In genomic region chr17:27657620-27658019, GRCh38 we compare ENCODE assay signal across 18 cellular contexts. TPM values are rescaled to one million over a fixed set of nuclear protein-coding genes. Genes with fewer than 3 reads are reported as not detected.
A peak's percentile ranks its signal among the peaks of the same experiment; 100 is the strongest.
DNase-seq lines count a peak whose midpoint lies in the region; TF ChIP-seq lines count a peak whose summit lies in the region.
"Had no signal": no experiment of that assay in that cellular context is flagged by ENCODE, and none has a peak within 500 bp of the region (broad histone marks: within the 10 kb centered on the region; RNA-seq: fewer than 3 reads in every experiment).

No MANE protein-coding gene starts in this region.

- no peak overlapping the region for H3K27ac Mint-ChIP-seq in activated CD4-positive, alpha-beta T cell treated with anti-CD3 and anti-CD28 coated beads, Interleukin-2, amount 10 ng/mL, durations not matched to agents 24 days and 14 days
- H3K27ac Mint-ChIP-seq in endodermal cell (no peak overlapping the region), neural progenitor cell (no peak overlapping the region)
- H3K27ac Mint-ChIP-seq: stimulated activated memory B cell treated with anti-CD40 and anti-IgM and Interleukin-4, amounts not matched to agents 10 μg/mL and 1 μg/mL and 100 μg/mL, for 72 hours had no signal

- H3K27ac ChIP-seq in endodermal cell (ENCODE audit: low read depth, low read length), result no peak overlapping the region
- H3K27ac ChIP-seq in neural progenitor cell, result no peak overlapping the region
- no peak overlapping the region for H3K27ac ChIP-seq in stomach
- H3K27ac ChIP-seq: esophagus muscularis mucosa, prostate gland, SK-N-MC had no signal

- H3K9me3 ChIP-seq in endodermal cell (ENCODE audit: control insufficient read depth, low read length) (no peaks in the 10 kb centered on the region), neural progenitor cell (ENCODE audit: low read depth) (no peaks in the 10 kb centered on the region), stomach (no peaks in the 10 kb centered on the region)
- H3K9me3 ChIP-seq: esophagus muscularis mucosa, prostate gland had no signal

- no peak for TF ChIP-seq EP300 in stomach (IDR thresholded peaks at IDR 0.05)

- no peaks in the 10 kb centered on the region for H3K36me3 ChIP-seq in endodermal cell (ENCODE audit: control insufficient read depth, insufficient read depth, low read length)
- no peaks in the 10 kb centered on the region for H3K36me3 ChIP-seq in neural progenitor cell
- H3K36me3 ChIP-seq in stomach, result no peaks in the 10 kb centered on the region
- H3K36me3 ChIP-seq: esophagus muscularis mucosa, prostate gland had no signal

- no peak overlapping the region for H3K9ac ChIP-seq in endodermal cell (ENCODE audit: extremely low read depth, low read length, poor library complexity, severe bottlenecking)
- H3K9ac ChIP-seq in neural progenitor cell, result no peak overlapping the region

- no peak overlapping the region for H3K4me2 ChIP-seq in neural progenitor cell

- intact Hi-C loops in activated CD4-positive, alpha-beta T cell treated with anti-CD3 and anti-CD28 coated beads, Interleukin-2, amount 10 ng/mL, durations not matched to agents 24 days and 14 days (cut with micrococcal nuclease), result no loop called here
- intact Hi-C loops in stomach (cut with DNase I; ENCODE audit: low total_unique reads), result no loop called here

- H3K36me3 Mint-ChIP-seq in activated CD4-positive, alpha-beta T cell treated with anti-CD3 and anti-CD28 coated beads, Interleukin-2, amount 10 ng/mL, durations not matched to agents 24 days and 14 days (ENCODE audit: low read depth), result no peaks in the 10 kb centered on the region
- no peaks in the 10 kb centered on the region for H3K36me3 Mint-ChIP-seq in endodermal cell (ENCODE audit: low read depth)
- no peaks in the 10 kb centered on the region for H3K36me3 Mint-ChIP-seq in neural progenitor cell
- H3K36me3 Mint-ChIP-seq: stimulated activated memory B cell treated with anti-CD40 and anti-IgM and Interleukin-4, amounts not matched to agents 10 μg/mL and 1 μg/mL and 100 μg/mL, for 72 hours had no signal

- H3K4me3 ChIP-seq in endodermal cell (ENCODE audit: low read length) (no peak overlapping the region), neural progenitor cell (no peak overlapping the region), stomach (no peak overlapping the region)
- H3K4me3 ChIP-seq: esophagus muscularis mucosa, prostate gland, SK-N-MC had no signal

- no peak for TF ChIP-seq POLR2A in stomach (IDR thresholded peaks at IDR 0.05)

- no peaks in the 10 kb centered on the region for H4K20me1 ChIP-seq in neural progenitor cell (ENCODE audit: low read depth)

- TF ChIP-seq CTCF in endodermal cell (conservative IDR thresholded peaks at IDR 0.05), result no peak
- TF ChIP-seq CTCF in neural progenitor cell (IDR thresholded peaks at IDR 0.05), result no peak
- TF ChIP-seq CTCF in stomach (IDR thresholded peaks at IDR 0.05), result no peak

- peak; percentile 73 for DNase-seq in activated CD4-positive, alpha-beta T cell treated with anti-CD3 and anti-CD28 coated beads, Interleukin-2, amount 10 ng/mL, durations not matched to agents 24 days and 14 days
- DNase-seq in activated CD4-positive, alpha-beta T cell treated with anti-CD3 and anti-CD28 coated beads for 4 hours, result no peak
- peak; percentile 90 for DNase-seq in endodermal cell
- peak; percentile 51 for DNase-seq in neural progenitor cell (ENCODE audit: low spot score)
- DNase-seq in NCI-H510A (lab: John Stamatoyannopoulos, UW), result no peak
- DNase-seq in hepatic stellate cell (ENCODE audit: low spot score), result no peak
- DNase-seq in stomach, result no peak
- DNase-seq: activated CD4-positive, CD25-positive, alpha-beta regulatory T cell treated with anti-CD3 and anti-CD28 coated beads, Interleukin-2, amount 50 U/mL, for 72 hours; activated effector memory CD4-positive, alpha-beta T cell treated with anti-CD3 and anti-CD28 coated beads, Interleukin-2, amount 50 U/mL, for 16 hours; central memory CD4-positive, alpha-beta T cell; NCI-H146; NCI-H774; stimulated activated CD4-positive, alpha-beta T cell treated with anti-CD3 and anti-CD28 coated beads, Interleukin-4, amount 100 ng/mL, for 1 hour had no signal

- H3K27me3 Mint-ChIP-seq in activated CD4-positive, alpha-beta T cell treated with anti-CD3 and anti-CD28 coated beads, Interleukin-2, amount 10 ng/mL, durations not matched to agents 24 days and 14 days, result no peaks in the 10 kb centered on the region
- H3K27me3 Mint-ChIP-seq in endodermal cell (ENCODE audit: insufficient read depth) (no peaks in the 10 kb centered on the region), neural progenitor cell (ENCODE audit: insufficient read depth, low read depth) (peaks cover 2% of the 10 kb centered on the region)

- no peaks in the 10 kb centered on the region for H3K79me2 ChIP-seq in neural progenitor cell (ENCODE audit: low read depth)

- no peaks in the 10 kb centered on the region for H3K9me3 Mint-ChIP-seq in activated CD4-positive, alpha-beta T cell treated with anti-CD3 and anti-CD28 coated beads, Interleukin-2, amount 10 ng/mL, durations not matched to agents 24 days and 14 days
- H3K9me3 Mint-ChIP-seq in endodermal cell (no peaks in the 10 kb centered on the region), neural progenitor cell (no peaks in the 10 kb centered on the region)
- H3K9me3 Mint-ChIP-seq: stimulated activated memory B cell treated with anti-CD40 and anti-IgM and Interleukin-4, amounts not matched to agents 10 μg/mL and 1 μg/mL and 100 μg/mL, for 72 hours had no signal

- H3K27me3 ChIP-seq in endodermal cell (ENCODE audit: control insufficient read depth, insufficient read depth, low read length, poor library complexity, severe bottlenecking) (no peaks in the 10 kb centered on the region), neural progenitor cell (no peaks in the 10 kb centered on the region), stomach (peaks cover 0 to 6% (median 0%) of the 10 kb centered on the region in 3 donors)

- no peaks in the 10 kb centered on the region for H3K4me1 ChIP-seq in endodermal cell (ENCODE audit: control insufficient read depth, insufficient read depth, low read length)
- no peaks in the 10 kb centered on the region for H3K4me1 ChIP-seq in neural progenitor cell
- peaks cover 0 to 5% (median 0%) of the 10 kb centered on the region in 4 donors for H3K4me1 ChIP-seq in stomach
- H3K4me1 ChIP-seq: prostate gland had no signal

- peaks cover 5% of the 10 kb centered on the region for H3K4me1 Mint-ChIP-seq in activated CD4-positive, alpha-beta T cell treated with anti-CD3 and anti-CD28 coated beads, Interleukin-2, amount 10 ng/mL, durations not matched to agents 24 days and 14 days
- peaks cover 1% of the 10 kb centered on the region for H3K4me1 Mint-ChIP-seq in endodermal cell
- no peaks in the 10 kb centered on the region for H3K4me1 Mint-ChIP-seq in neural progenitor cell

- H2AFZ ChIP-seq in neural progenitor cell (replicated peaks), result no peak overlapping the region

- no peaks in the 10 kb centered on the region for H3F3A ChIP-seq in neural progenitor cell (ENCODE audit: low read depth)

- no peak overlapping the region for H3K4me3 Mint-ChIP-seq in activated CD4-positive, alpha-beta T cell treated with anti-CD3 and anti-CD28 coated beads, Interleukin-2, amount 10 ng/mL, durations not matched to agents 24 days and 14 days
- H3K4me3 Mint-ChIP-seq in endodermal cell (no peak overlapping the region), neural progenitor cell (no peak overlapping the region)
- H3K4me3 Mint-ChIP-seq: stimulated activated memory B cell treated with anti-CD40 and anti-IgM and Interleukin-4, amounts not matched to agents 10 μg/mL and 1 μg/mL and 100 μg/mL, for 72 hours had no signal

- WGBS in endodermal cell (ENCODE audit: insufficient coverage in 1 of 2, insufficient read length in 1 of 2), 2 experiments, result 56 to 63% methylated on average over 4 to 5 of the region's 5 CpGs
- 47 to 55% (median 53%) methylated on average over 5 of the region's 5 CpGs for WGBS in stomach, 5 donors

TF ChIP-seq in PFSK-1, 5 proteins besides CTCF, POLR2A, EP300 and RAD21:
- TF ChIP-seq FOXP2 (optimal IDR thresholded peaks at IDR 0.05; ENCODE audit: borderline replicate concordance, extremely low read depth, extremely low read length, insufficient read depth) (no peak), SIN3A (IDR thresholded peaks at IDR 0.05; ENCODE audit: borderline replicate concordance, insufficient read depth, low read length) (peak; percentile 32; the same call in 1 of the 2 replicates), REST (IDR thresholded peaks at IDR 0.05; ENCODE audit: insufficient read depth in 1 of 2, low read depth in 2 of 2, low read length in 2 of 2) (peak; percentile 81 to 95)
TF ChIP-seq in PFSK-1: peak in this region for 2.

RNA-seq across cellular contexts. Expression of gene LGALS9, which starts 26.6 kb away (rescaled TPM):
- total RNA-seq in activated CD4-positive, alpha-beta T cell treated with anti-CD3 and anti-CD28 coated beads, Interleukin-2, amount 10 ng/mL, durations not matched to agents 24 days and 14 days, result 46.4 and 51.6 TPM in 2 replicates
- 7.9 TPM for polyA plus RNA-seq in PFSK-1 (2012; ENCODE audit: insufficient read length, low read depth)
- total RNA-seq in endodermal cell (1 to 10 TPM; 1.6 to 2.9 TPM), neural progenitor cell (ENCODE audit: low replicate concordance) (0.37 and 0.54 TPM in 2 replicates), stomach (100 to 1,000 TPM in 1 of 5 donors, 10 to 100 TPM in 4; 59.8 to 123 (median 96.7) TPM)
- polyA plus RNA-seq in endodermal cell (2013, experiment 1 of 2), result 2.1 TPM
- polyA plus RNA-seq in endodermal cell (2013, experiment 2 of 2), result 2.1 TPM
- polyA plus RNA-seq in stomach, result 100 to 1,000 TPM in 2 of 3 donors, 10 to 100 TPM in 1; 54.0 to 341 (median 120) TPM

Comparison
In these comparisons a context has a peak if more than half of its experiments do, and no peak if none do; other contexts are left out.
1. DNase-seq: peak in activated CD4-positive, alpha-beta T cell treated with anti-CD3 and anti-CD28 coated beads, Interleukin-2, amount 10 ng/mL, durations not matched to agents 24 days and 14 days (single experiment), endodermal cell (single experiment) and neural progenitor cell (single experiment); none in activated CD4-positive, alpha-beta T cell treated with anti-CD3 and anti-CD28 coated beads for 4 hours (0 of 2), NCI-H510A (single experiment), hepatic stellate cell (single experiment) and stomach (single experiment).
2. RNA of gene LGALS9, which starts 26.6 kb away (total RNA-seq): 59.8 to 123 TPM in stomach and 46.4 to 51.6 TPM in activated CD4-positive, alpha-beta T cell treated with anti-CD3 and anti-CD28 coated beads, Interleukin-2, amount 10 ng/mL, durations not matched to agents 24 days and 14 days; 1.6 to 2.9 TPM in endodermal cell and 0.37 to 0.54 TPM in neural progenitor cell; every median in the first group is over 10 times any median in the second.